ENCODE assay signal across 28 cellular contexts in genomic region chr19:4291200-4291732, GRCh38. TPM values are rescaled to one million over a fixed set of nuclear protein-coding genes. Genes with fewer than 3 reads are reported as not detected.
"Had no signal": no experiment of that assay in that cellular context is flagged by ENCODE, and none has a peak within 500 bp of the region (broad histone marks: within the 10 kb centered on the region; RNA-seq: fewer than 3 reads in every experiment).

No MANE protein-coding gene starts in this region.

- H3K36me3 Mint-ChIP-seq: memory B cell, mesothelial cell of epicardium, natural killer cell had no signal

- ATAC-seq: esophagus mucosa; heart right ventricle; lower lobe of right lung; natural killer cell; psoas muscle; right lobe of liver; stimulated activated effector memory CD8-positive, alpha-beta T cell treated with anti-CD3 and anti-CD28 coated beads, Interleukin-12 subunit alpha, Interleukin-12 subunit beta, amount 100 ng/mL, for 72 hours; stimulated activated naive CD8-positive, alpha-beta T cell treated with anti-CD3 and anti-CD28 coated beads, Interleukin-15, Interleukin-2, amounts not matched to agents 100 U/mL and 50 U/mL, for 24 hours had no signal

- H3K9ac ChIP-seq: parathyroid adenoma had no signal

- H3K4me1 ChIP-seq: heart right ventricle, left ventricle myocardium inferior, lower lobe of right lung, parathyroid adenoma, psoas muscle, right lobe of liver, thyroid gland, upper lobe of left lung, uterus had no signal

- DNase-seq: effector memory CD4-positive, alpha-beta T cell; heart right ventricle; hypothalamus; islet precursor cell; left ventricle myocardium inferior; lower lobe of right lung; natural killer cell; psoas muscle; retina; right lobe of liver; stimulated activated CD4-positive, alpha-beta T cell treated with anti-CD3 and anti-CD28 coated beads, Interleukin-4, amount 100 ng/mL, for 1 hour; stimulated activated CD8-positive, alpha-beta memory T cell treated with anti-CD3 and anti-CD28 coated beads, Interleukin-4, amount 100 ng/mL, for 48 hours; stimulated activated naive CD8-positive, alpha-beta T cell treated with anti-CD3 and anti-CD28 coated beads, Interleukin-15, Interleukin-2, amounts not matched to agents 100 U/mL and 50 U/mL, for 24 hours; thyroid gland; upper lobe of left lung; uterus had no signal

- H2AFZ ChIP-seq: parathyroid adenoma had no signal

- H3K4me1 Mint-ChIP-seq: memory B cell; mesothelial cell of epicardium; natural killer cell; stimulated activated effector memory CD8-positive, alpha-beta T cell treated with anti-CD3 and anti-CD28 coated beads, Interleukin-12 subunit alpha, Interleukin-12 subunit beta, amount 100 ng/mL, for 72 hours had no signal

- H3K27ac Mint-ChIP-seq: memory B cell; mesothelial cell of epicardium; natural killer cell; stimulated activated effector memory CD8-positive, alpha-beta T cell treated with anti-CD3 and anti-CD28 coated beads, Interleukin-12 subunit alpha, Interleukin-12 subunit beta, amount 100 ng/mL, for 72 hours had no signal

- H3K27me3 ChIP-seq: right lobe of liver, thyroid gland, upper lobe of left lung, uterus had no signal

- H3K79me2 ChIP-seq: parathyroid adenoma had no signal

- H3K4me3 ChIP-seq: heart right ventricle, left ventricle myocardium inferior, lower lobe of right lung, psoas muscle, right lobe of liver, suprapubic skin, thyroid gland, upper lobe of left lung, uterus had no signal

- H3K9me3 Mint-ChIP-seq: memory B cell; mesothelial cell of epicardium; natural killer cell; stimulated activated effector memory CD8-positive, alpha-beta T cell treated with anti-CD3 and anti-CD28 coated beads, Interleukin-12 subunit alpha, Interleukin-12 subunit beta, amount 100 ng/mL, for 72 hours had no signal

- H3K27ac ChIP-seq: heart right ventricle, left ventricle myocardium inferior, lower lobe of right lung, parathyroid adenoma, psoas muscle, right lobe of liver, suprapubic skin, thyroid gland, upper lobe of left lung, uterus had no signal

- H3K9me3 ChIP-seq: heart right ventricle, left ventricle myocardium inferior, lower lobe of right lung, psoas muscle, right lobe of liver, suprapubic skin, thyroid gland, upper lobe of left lung, uterus had no signal

- H3K4me3 Mint-ChIP-seq: memory B cell; mesothelial cell of epicardium; natural killer cell; stimulated activated effector memory CD8-positive, alpha-beta T cell treated with anti-CD3 and anti-CD28 coated beads, Interleukin-12 subunit alpha, Interleukin-12 subunit beta, amount 100 ng/mL, for 72 hours had no signal

- H3K36me3 ChIP-seq: heart right ventricle, left ventricle myocardium inferior, lower lobe of right lung, right lobe of liver, suprapubic skin, thyroid gland, upper lobe of left lung, uterus had no signal

RNA-seq across cellular contexts. Expression of gene TMIGD2, which starts 10.9 kb away (rescaled TPM):
- total RNA-seq: fibroblast of lung, frontal cortex, left ventricle myocardium inferior, mesothelial cell of epicardium, myocyte, suprapubic skin, thyroid gland had no signal
- polyA plus RNA-seq: fibroblast of lung had no signal

RNA-seq across cellular contexts. Expression of gene SHD, which starts 12.2 kb away (rescaled TPM):
- total RNA-seq: esophagus mucosa, fibroblast of lung, glomerular endothelial cell, lower lobe of right lung, mucosa of gallbladder, suprapubic skin, thyroid gland had no signal
- polyA plus RNA-seq: fibroblast of lung had no signal

RNA-seq across cellular contexts. Expression of gene FSD1, which starts 13.1 kb away (rescaled TPM):
- total RNA-seq: left ventricle myocardium inferior, omental fat pad, psoas muscle, suprapubic skin, thyroid gland had no signal
